19 cellular contexts compared by ENCODE assay signal in genomic region chr7:131459256-131459655, GRCh38.
A peak's percentile ranks its signal among the peaks of the same experiment; 100 is the strongest.
DNase-seq lines count a peak whose midpoint lies in the region; ATAC-seq, FAIRE-seq and TF ChIP-seq lines count a peak whose summit lies in the region.
"Had no signal": no experiment of that assay in that cellular context is flagged by ENCODE, and none has a peak within 500 bp of the region (broad histone marks: within the 10 kb centered on the region; RNA-seq: fewer than 3 reads in every experiment).

No MANE protein-coding gene starts in this region.

- FAIRE-seq in H54 (lab: Jason Lieb, UNC) = peak; percentile 38
- FAIRE-seq: islet of Langerhans had no signal

- CTCF ChIA-PET in PC-9 (lab: Charles Lee) = interaction anchor here (0.6 kb wide), 2 partner anchors 40 to 121 kb away, joined by 3 to 9 read pairs; no protein-coding TSS in a partner anchor

- H3F3A ChIP-seq in PC-9 (ENCODE audit: insufficient read depth, low read depth) = peaks cover 6% of the 10 kb centered on the region; the same call in 1 of the 2 replicates

- H3K27ac ChIP-seq in PC-9 (peak overlapping the region; percentile 11; the same call in 1 of the 2 replicates), colonic mucosa (no peak overlapping the region)
- H3K27ac ChIP-seq: heart left ventricle, tibial artery had no signal

- H3K4me1 Mint-ChIP-seq in osteocyte (ENCODE audit: unreplicated experiment) = peaks cover 16% of the 10 kb centered on the region

- no peak for DNase-seq in H54 (ENCODE audit: insufficient read length, low spot score)
- peak in 1 of 2 experiments; percentile 2 for DNase-seq in PC-9
- peak; percentile 40 for DNase-seq in epithelial cell of esophagus (ENCODE audit: low read depth)
- DNase-seq in osteocyte (ENCODE audit: extremely low spot score, unreplicated experiment) = no peak
- no peak for DNase-seq in colonic mucosa
- DNase-seq in occipital lobe (lab: John Stamatoyannopoulos, UW) = no peak
- DNase-seq: activated CD4-positive, CD25-positive, alpha-beta regulatory T cell; activated effector memory CD4-positive, alpha-beta T cell treated with Interleukin-2 at 50 U/mL for 16 hours; aorta; DMS 273 treated with DMSO at 0.1 percent for 48 hours; heart left ventricle; NCI-H187 treated with DMSO at 0.1 percent for 48 hours; NCI-H510A; retina; stimulated activated CD4-positive, alpha-beta T cell treated with anti-CD3 and anti-CD28 coated beads, Interleukin-15, amount 100 ng/mL, for 24 hours; stimulated activated naive B cell treated with anti-CD40 and anti-IgM and Interleukin-4, amounts not matched to agents 10 μg/mL and 1 μg/mL and 100 μg/mL, for 72 hours; tibial artery had no signal

- no TSS peak for BruUV-seq in PC-9 (replicated peaks; lab: Mats Ljungman, UMichigan)

- ATAC-seq in HG03095 (IDR thresholded peaks at IDR 0.05; ENCODE audit: unreplicated experiment) = no peak
- ATAC-seq: heart left ventricle; stimulated activated naive B cell treated with anti-CD40 and anti-IgM and Interleukin-4, amounts not matched to agents 10 μg/mL and 1 μg/mL and 100 μg/mL, for 72 hours had no signal

- H3K9ac ChIP-seq in colonic mucosa (ENCODE audit: low read depth in 2 of 2, low read length in 2 of 2) = no peak overlapping the region

- H3K4me3 Mint-ChIP-seq in osteocyte (ENCODE audit: unreplicated experiment) = no peak overlapping the region
- H3K4me3 Mint-ChIP-seq: stimulated activated naive B cell treated with anti-CD40 and anti-IgM and Interleukin-4, amounts not matched to agents 10 μg/mL and 1 μg/mL and 100 μg/mL, for 72 hours had no signal

- intact Hi-C loops in PC-9 (cut with micrococcal nuclease; ENCODE audit: unreplicated experiment) (no loop called here), colonic mucosa (cut with DNase I) (no loop called here)

- H3K36me3 ChIP-seq in PC-9 (ENCODE audit: low read depth) (peaks cover 35% of the 10 kb centered on the region), colonic mucosa (no peaks in the 10 kb centered on the region)

- H3K36me3 Mint-ChIP-seq in osteocyte (ENCODE audit: unreplicated experiment) = peaks cover 55% of the 10 kb centered on the region

- peaks cover 4% of the 10 kb centered on the region; the same call in 1 of the 2 replicates for H3K9me2 ChIP-seq in PC-9 (ENCODE audit: insufficient read depth)

- no peaks in the 10 kb centered on the region for H4K20me1 ChIP-seq in PC-9 (ENCODE audit: insufficient read depth)

- H3K27me3 ChIP-seq in PC-9 (ENCODE audit: insufficient read depth, low read depth) = no peaks in the 10 kb centered on the region
- no peaks in the 10 kb centered on the region for H3K27me3 ChIP-seq in colonic mucosa
- H3K27me3 ChIP-seq: heart left ventricle, tibial artery had no signal

- TF ChIP-seq POLR2A in H54 (IDR thresholded peaks at IDR 0.05; ENCODE audit: low read depth, low read length) = no peak

- H3K4me1 ChIP-seq in PC-9 (replicated peaks; ENCODE audit: insufficient read depth) (peaks cover 9% of the 10 kb centered on the region), colonic mucosa (no peaks in the 10 kb centered on the region)
- H3K4me1 ChIP-seq: tibial artery had no signal

- no peak overlapping the region for H3K4me3 ChIP-seq in PC-9
- no peak overlapping the region for H3K4me3 ChIP-seq in epithelial cell of esophagus (ENCODE audit: low read length)
- no peak overlapping the region for H3K4me3 ChIP-seq in colonic mucosa
- H3K4me3 ChIP-seq: heart left ventricle, tibial artery had no signal

- no peaks in the 10 kb centered on the region for H3K27me3 Mint-ChIP-seq in osteocyte (ENCODE audit: unreplicated experiment)
- H3K27me3 Mint-ChIP-seq: stimulated activated naive B cell treated with anti-CD40 and anti-IgM and Interleukin-4, amounts not matched to agents 10 μg/mL and 1 μg/mL and 100 μg/mL, for 72 hours had no signal

- no peak overlapping the region for H2AFZ ChIP-seq in PC-9

- TF ChIP-seq CTCF in PC-9 (conservative IDR thresholded peaks at IDR 0.05) (no peak), epithelial cell of esophagus (IDR thresholded peaks at IDR 0.05; ENCODE audit: insufficient read depth, low read depth, low read length, missing control alignments) (no peak), osteocyte (IDR thresholded peaks at IDR 0.05) (no peak), colonic mucosa (IDR thresholded peaks at IDR 0.05) (no peak)

- no peaks in the 10 kb centered on the region for H3K9me3 Mint-ChIP-seq in osteocyte (ENCODE audit: unreplicated experiment)
- H3K9me3 Mint-ChIP-seq: stimulated activated naive B cell treated with anti-CD40 and anti-IgM and Interleukin-4, amounts not matched to agents 10 μg/mL and 1 μg/mL and 100 μg/mL, for 72 hours had no signal

- H3K27ac Mint-ChIP-seq in osteocyte (ENCODE audit: unreplicated experiment) = peak overlapping the region; percentile 9
- H3K27ac Mint-ChIP-seq: stimulated activated naive B cell treated with anti-CD40 and anti-IgM and Interleukin-4, amounts not matched to agents 10 μg/mL and 1 μg/mL and 100 μg/mL, for 72 hours had no signal

- H3K4me2 ChIP-seq in PC-9 = no peak overlapping the region

- POLR2A ChIA-PET in PC-9 (lab: Charles Lee; ENCODE audit: unreplicated experiment) = interaction anchor here (0.6 kb wide), 1 partner anchor 177 kb away, joined by 5 read pairs; no protein-coding TSS in a partner anchor

- H3K9me3 ChIP-seq in PC-9 (ENCODE audit: insufficient read depth, low read depth) = no peaks in the 10 kb centered on the region
- H3K9me3 ChIP-seq in colonic mucosa = no peaks in the 10 kb centered on the region
- H3K9me3 ChIP-seq: heart left ventricle, tibial artery had no signal

- H3K79me2 ChIP-seq in PC-9 (ENCODE audit: low read depth) = no peaks in the 10 kb centered on the region
